21 cellular contexts compared by ENCODE assay signal in genomic region chrX:51155157-51155556, GRCh38.
"Had no signal": no experiment of that assay in that cellular context is flagged by ENCODE, and none has a peak within 500 bp of the region (broad histone marks: within the 10 kb centered on the region; RNA-seq: fewer than 3 reads in every experiment).

No MANE protein-coding gene starts in this region.

- H3K27ac Mint-ChIP-seq: natural killer cell; stimulated activated naive B cell treated with anti-CD40 and anti-IgM and Interleukin-4, amounts not matched to agents 10 μg/mL and 1 μg/mL and 100 μg/mL, for 72 hours had no signal

- H3K9me3 Mint-ChIP-seq: natural killer cell; stimulated activated naive B cell treated with anti-CD40 and anti-IgM and Interleukin-4, amounts not matched to agents 10 μg/mL and 1 μg/mL and 100 μg/mL, for 72 hours had no signal

- FAIRE-seq: colon, keratinocyte had no signal

- H3K36me3 Mint-ChIP-seq: natural killer cell; stimulated activated naive B cell treated with anti-CD40 and anti-IgM and Interleukin-4, amounts not matched to agents 10 μg/mL and 1 μg/mL and 100 μg/mL, for 72 hours had no signal

- H3K27me3 ChIP-seq: gastrocnemius medialis, ovary, thyroid gland had no signal

- DNase-seq: dorsolateral prefrontal cortex; effector CD4-positive, alpha-beta T cell; foreskin fibroblast; gastrocnemius medialis; head of caudate nucleus; left ventricle myocardium superior; lower lobe of right lung; natural killer cell; occipital lobe; ovary; posterior cingulate gyrus; psoas muscle; right cardiac atrium; spleen; stimulated activated CD4-positive, alpha-beta T cell treated with anti-CD3 and anti-CD28 coated beads, Interleukin-4, amount 100 ng/mL, for 4 hours; stimulated activated naive B cell treated with anti-CD40 and anti-IgM and Interleukin-4, amounts not matched to agents 10 μg/mL and 1 μg/mL and 100 μg/mL, for 72 hours; stomach; thyroid gland had no signal

- H3K4me3 Mint-ChIP-seq: natural killer cell; stimulated activated naive B cell treated with anti-CD40 and anti-IgM and Interleukin-4, amounts not matched to agents 10 μg/mL and 1 μg/mL and 100 μg/mL, for 72 hours had no signal

- H3K4me1 Mint-ChIP-seq: natural killer cell; stimulated activated naive B cell treated with anti-CD40 and anti-IgM and Interleukin-4, amounts not matched to agents 10 μg/mL and 1 μg/mL and 100 μg/mL, for 72 hours had no signal

- H3K36me3 ChIP-seq: gastrocnemius medialis, lower lobe of right lung, ovary, spleen, stomach, thyroid gland had no signal

- ATAC-seq: gastrocnemius medialis; left ventricle myocardium superior; lower lobe of right lung; natural killer cell; psoas muscle; right cardiac atrium; stimulated activated naive B cell treated with anti-CD40 and anti-IgM and Interleukin-4, amounts not matched to agents 10 μg/mL and 1 μg/mL and 100 μg/mL, for 72 hours had no signal

- H3K4me3 ChIP-seq: dorsolateral prefrontal cortex, gastrocnemius medialis, lower lobe of right lung, ovary, psoas muscle, skin epidermis, spleen, stomach, thyroid gland had no signal
